ENCODE assay signal across 14 cellular contexts in the genomic region with DNA sequence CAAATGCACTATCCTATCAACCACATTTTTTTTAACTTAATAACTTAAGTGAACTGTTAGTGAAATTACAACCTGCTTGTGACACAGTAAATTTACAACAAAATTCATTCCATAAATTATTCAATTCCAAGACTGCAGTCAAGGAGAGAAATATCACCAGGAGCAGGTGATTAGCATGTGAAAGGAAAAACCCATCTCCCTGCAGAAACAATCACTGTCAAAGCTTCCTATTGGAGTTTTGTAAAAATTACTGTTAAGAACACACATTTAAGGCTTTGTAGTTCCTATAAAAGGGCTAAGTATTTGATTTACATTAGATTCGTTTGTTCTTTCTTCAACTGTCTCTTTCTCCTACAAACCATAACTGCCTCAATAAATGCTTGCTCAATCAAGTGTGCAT.
DNase-seq lines count a peak whose midpoint lies in the region; FAIRE-seq and TF ChIP-seq lines count a peak whose summit lies in the region.
"Had no signal": no experiment of that assay in that cellular context is flagged by ENCODE, and none has a peak within 500 bp of the region (broad histone marks: within the 10 kb centered on the region; RNA-seq: fewer than 3 reads in every experiment).

No MANE protein-coding gene starts in this region.

- H2BK15ac ChIP-seq in neuronal stem cell (ENCODE audit: low read length): no peak overlapping the region

- no peak overlapping the region for H2BK120ac ChIP-seq in neuronal stem cell (ENCODE audit: low read depth, low read length)

- no peaks in the 10 kb centered on the region for H3K9me3 Mint-ChIP-seq in endothelial cell (ENCODE audit: unreplicated experiment)

- H3K27me3 ChIP-seq in HUES48 (ENCODE audit: control insufficient read depth, insufficient read depth, low read length) (no peaks in the 10 kb centered on the region), iPS-18a (ENCODE audit: control insufficient read depth, insufficient read depth, low read length) (no peaks in the 10 kb centered on the region), neuronal stem cell (ENCODE audit: control insufficient read depth in 3 of 3, insufficient read depth in 3 of 3, low read depth in 1 of 3, low read length in 3 of 3) (no peaks in the 10 kb centered on the region), MM.1S (replicated peaks; ENCODE audit: insufficient read depth, low read length) (no peaks in the 10 kb centered on the region)
- H3K27me3 ChIP-seq: BLaER1 treated with 17β-estradiol and CSF1 and Interleukin-3, amounts not matched to agents 10 nM and 100 nM had no signal

- H2BK5ac ChIP-seq in neuronal stem cell (ENCODE audit: low read length): no peak overlapping the region

- H3K4me1 ChIP-seq in HUES48 (ENCODE audit: control insufficient read depth, insufficient read depth, low read length) (peaks cover 47% of the 10 kb centered on the region), iPS-18a (ENCODE audit: control insufficient read depth, low read depth, low read length) (peaks cover 46% of the 10 kb centered on the region), neuronal stem cell (ENCODE audit: control insufficient read depth in 2 of 2, insufficient read depth in 1 of 2, low read depth in 1 of 2, low read length in 2 of 2) (peaks cover 5 to 30% of the 10 kb centered on the region in 2 donors), MM.1S (ENCODE audit: low read length) (no peaks in the 10 kb centered on the region)

- peaks cover 3% of the 10 kb centered on the region for H3K27me3 Mint-ChIP-seq in endothelial cell (ENCODE audit: unreplicated experiment)

- H2BK12ac ChIP-seq in neuronal stem cell (ENCODE audit: low read length): no peak overlapping the region

- H4K8ac ChIP-seq in neuronal stem cell (ENCODE audit: low read depth, low read length): no peak overlapping the region

- no peak overlapping the region for H4K91ac ChIP-seq in neuronal stem cell (ENCODE audit: low read depth, low read length, poor library complexity)

- peak overlapping the region; percentile 75 for H2AFZ ChIP-seq in neuronal stem cell (ENCODE audit: low read length)
- H2AFZ ChIP-seq in MM.1S (ENCODE audit: low read length): no peak overlapping the region
- H2AFZ ChIP-seq: GM23248 had no signal

- H3K79me1 ChIP-seq in neuronal stem cell (ENCODE audit: low read depth, low read length): no peaks in the 10 kb centered on the region

- H3K4me1 Mint-ChIP-seq in endothelial cell (ENCODE audit: unreplicated experiment): peaks cover 16% of the 10 kb centered on the region
- H3K4me1 Mint-ChIP-seq: CD4-positive, CD25-positive, alpha-beta regulatory T cell had no signal

- H3K9me2 ChIP-seq in MM.1S (replicated peaks; ENCODE audit: insufficient read depth, low read length): no peaks in the 10 kb centered on the region

- DNase-seq in neuronal stem cell (ENCODE audit: low spot score): no peak
- DNase-seq in MM.1S: no peak
- no peak for DNase-seq in endothelial cell (ENCODE audit: low spot score)
- no peak for DNase-seq in GF-D8 (lab: John Stamatoyannopoulos, UW)
- DNase-seq: ACHN; CD4-positive, CD25-positive, alpha-beta regulatory T cell; DMS53; GM23248 had no signal

- no CpG with 5 or more reads among the region's 1 CpG for WGBS in neuronal stem cell (ENCODE audit: extremely low coverage in 2 of 2, insufficient read length in 2 of 2, insufficient replicate concordance in 1 of 2), 2 donors

- H3F3A ChIP-seq in MM.1S (ENCODE audit: insufficient read depth, low read length): no peaks in the 10 kb centered on the region

- no peaks in the 10 kb centered on the region for H3K36me3 Mint-ChIP-seq in endothelial cell (ENCODE audit: low read depth, unreplicated experiment)
- H3K36me3 Mint-ChIP-seq: CD4-positive, CD25-positive, alpha-beta regulatory T cell had no signal

- H3K4me3 ChIP-seq in HUES48 (ENCODE audit: low read depth, low read length) (peak overlapping the region; percentile 18), iPS-18a (ENCODE audit: low read length) (peak overlapping the region; percentile 23), neuronal stem cell (ENCODE audit: low read length in 2 of 2) (no peak overlapping the region), MM.1S (ENCODE audit: low read length) (no peak overlapping the region)
- H3K4me3 ChIP-seq: BLaER1 treated with 17β-estradiol and CSF1 and Interleukin-3, amounts not matched to agents 10 nM and 100 nM; GM23248; HAP-1 had no signal

- TF ChIP-seq CTCF in MM.1S (IDR thresholded peaks at IDR 0.05; ENCODE audit: low read length): no peak
- TF ChIP-seq CTCF in endothelial cell (IDR thresholded peaks at IDR 0.05; ENCODE audit: unreplicated experiment): no peak

- H3K23ac ChIP-seq in neuronal stem cell (ENCODE audit: low read depth, low read length, poor library complexity): no peak overlapping the region

- H3K27ac ChIP-seq in HUES48 (ENCODE audit: low read depth, low read length) (peak overlapping the region; percentile 91), iPS-18a (ENCODE audit: low read length) (peak overlapping the region; percentile 5), neuronal stem cell (replicated peaks; ENCODE audit: low read length) (no peak overlapping the region), MM.1S (ENCODE audit: low read length) (no peak overlapping the region)
- H3K27ac ChIP-seq: BLaER1 treated with 17β-estradiol and CSF1 and Interleukin-3, amounts not matched to agents 10 nM and 100 nM; GM23248 had no signal

- H2AK5ac ChIP-seq in neuronal stem cell (ENCODE audit: low read depth, low read length): no peak overlapping the region

- no peak overlapping the region for H3K4me3 Mint-ChIP-seq in endothelial cell (ENCODE audit: unreplicated experiment)
- H3K4me3 Mint-ChIP-seq: CD4-positive, CD25-positive, alpha-beta regulatory T cell had no signal

- H3K9me3 ChIP-seq in HUES48 (ENCODE audit: control insufficient read depth, insufficient read depth, low read length) (no peaks in the 10 kb centered on the region), iPS-18a (ENCODE audit: control insufficient read depth, low read depth, low read length) (no peaks in the 10 kb centered on the region), neuronal stem cell (replicated peaks in 1 of 2; ENCODE audit: control insufficient read depth in 2 of 2, insufficient read depth in 1 of 2, low read depth in 1 of 2, low read length in 2 of 2) (peaks cover 0 to 4% of the 10 kb centered on the region in 2 donors), MM.1S (replicated peaks; ENCODE audit: insufficient read depth, low read length) (no peaks in the 10 kb centered on the region)

- H3K14ac ChIP-seq in neuronal stem cell (ENCODE audit: low read length): no peak overlapping the region

- no peak overlapping the region for H3K4ac ChIP-seq in neuronal stem cell (ENCODE audit: low read length)

- no peak overlapping the region for H3K18ac ChIP-seq in neuronal stem cell (ENCODE audit: low read length)

- H3K79me2 ChIP-seq in MM.1S (ENCODE audit: low read length): no peaks in the 10 kb centered on the region

- FAIRE-seq in TTC549 (lab: Jason Lieb, UNC): peak; percentile 98
- FAIRE-seq: GM18507 had no signal

- no peaks in the 10 kb centered on the region for H4K20me1 ChIP-seq in MM.1S (ENCODE audit: insufficient read depth, low read length)
- H4K20me1 ChIP-seq: BLaER1 treated with 17β-estradiol and CSF1 and Interleukin-3, amounts not matched to agents 10 nM and 100 nM had no signal

- no peak overlapping the region for H3K27ac Mint-ChIP-seq in endothelial cell (ENCODE audit: unreplicated experiment)
- H3K27ac Mint-ChIP-seq: CD4-positive, CD25-positive, alpha-beta regulatory T cell had no signal

- H3K36me3 ChIP-seq in HUES48 (ENCODE audit: control insufficient read depth, insufficient read depth, low read length) (no peaks in the 10 kb centered on the region), iPS-18a (ENCODE audit: control insufficient read depth, low read depth, low read length) (no peaks in the 10 kb centered on the region), neuronal stem cell (replicated peaks in 1 of 2; ENCODE audit: control insufficient read depth in 2 of 2, insufficient read depth in 2 of 2, low read length in 2 of 2) (no peaks in the 10 kb centered on the region), MM.1S (replicated peaks; ENCODE audit: insufficient read depth, low read length) (no peaks in the 10 kb centered on the region)
- H3K36me3 ChIP-seq: BLaER1 treated with 17β-estradiol and CSF1 and Interleukin-3, amounts not matched to agents 10 nM and 100 nM; HAP-1 had no signal

- H3K9ac ChIP-seq in HUES48 (ENCODE audit: low read depth, low read length) (no peak overlapping the region; the same call in 1 of the 2 replicates), iPS-18a (ENCODE audit: low read length) (peak overlapping the region; percentile 2), neuronal stem cell (ENCODE audit: low read depth, low read length, poor library complexity) (no peak overlapping the region), MM.1S (ENCODE audit: low read length) (no peak overlapping the region)
- H3K9ac ChIP-seq: BLaER1 treated with 17β-estradiol and CSF1 and Interleukin-3, amounts not matched to agents 10 nM and 100 nM; GM23248 had no signal

- H3K4me2 ChIP-seq in neuronal stem cell (ENCODE audit: insufficient read depth, low read length, poor library complexity, severe bottlenecking): no peak overlapping the region
- H3K4me2 ChIP-seq in MM.1S (ENCODE audit: low read depth, low read length): no peak overlapping the region
- H3K4me2 ChIP-seq: BLaER1 treated with 17β-estradiol and CSF1 and Interleukin-3, amounts not matched to agents 10 nM and 100 nM had no signal

Comparison
In these comparisons a context has a peak if more than half of its experiments do, and no peak if none do; other contexts are left out.
1. H3K27ac ChIP-seq: peak in HUES48 (single experiment) and iPS-18a (single experiment); none in neuronal stem cell (single experiment) and MM.1S (single experiment).
2. H3K4me3 ChIP-seq: peak in HUES48 (single experiment) and iPS-18a (single experiment); none in neuronal stem cell (0 of 2) and MM.1S (single experiment).